In genomic region chr4:53563824-53564223, GRCh38 we compare ENCODE assay signal across 8 cellular contexts. TPM values are rescaled to one million over a fixed set of nuclear protein-coding genes. Genes with fewer than 3 reads are reported as not detected.
DNase-seq lines count a peak whose midpoint lies in the region; ATAC-seq, FAIRE-seq and TF ChIP-seq lines count a peak whose summit lies in the region.

No MANE protein-coding gene starts in this region.

- H4K8ac ChIP-seq in IMR-90 (ENCODE audit: low read depth in 2 of 2, low read length in 2 of 2), result peak overlapping the region in 1 of 2 experiments; percentile 41; a peak in 1 of 4 replicates
- no peak overlapping the region for H4K8ac ChIP-seq in H9 (replicated peaks; ENCODE audit: insufficient read length, low read depth, low read length)

- peaks cover 30% of the 10 kb centered on the region for H3K27me3 Mint-ChIP-seq in T-helper 17 cell
- H3K27me3 Mint-ChIP-seq in H9 (ENCODE audit: low read depth), result peaks cover 2% of the 10 kb centered on the region; the same call in 1 of the 2 replicates

- H3K14ac ChIP-seq in IMR-90 (replicated peaks; ENCODE audit: low read depth, low read length), result peak overlapping the region; percentile 79; the same call in 1 of the 2 replicates
- H3K14ac ChIP-seq in H9 (ENCODE audit: insufficient read depth, low read length), result no peak overlapping the region

- no peak for FAIRE-seq in HTR-8/SVneo (lab: Jason Lieb, UNC)

- H3K9me1 ChIP-seq in IMR-90 (ENCODE audit: insufficient read depth, low read length), result peaks cover 3% of the 10 kb centered on the region; the same call in 1 of the 2 replicates

- peak overlapping the region; percentile 59; the same call in 1 of the 3 replicates for H2BK15ac ChIP-seq in IMR-90 (ENCODE audit: low read depth, low read length)
- H2BK15ac ChIP-seq in H9 (ENCODE audit: low read depth, low read length), result no peak overlapping the region

- no peak overlapping the region for H3T11ph ChIP-seq in H9 (ENCODE audit: low read length)

- TF ChIP-seq RAD21 in IMR-90 (IDR thresholded peaks at IDR 0.05; ENCODE audit: low read length), result no peak

- H2AFZ ChIP-seq in IMR-90 (replicated peaks; ENCODE audit: low read length, poor library complexity) (peak overlapping the region; percentile 69), hepatocyte (no peak overlapping the region), H9 (ENCODE audit: low read length) (no peak overlapping the region)

- TF ChIP-seq CTCF in IMR-90 (conservative IDR thresholded peaks at IDR 0.05; ENCODE audit: low read depth, low read length), result no peak
- no peak for TF ChIP-seq CTCF in fibroblast of pulmonary artery (IDR thresholded peaks at IDR 0.05; ENCODE audit: low read length, missing control alignments)
- no peak for TF ChIP-seq CTCF in hepatocyte (IDR thresholded peaks at IDR 0.05; ENCODE audit: poor library complexity)
- no peak for TF ChIP-seq CTCF in H9 (conservative IDR thresholded peaks at IDR 0.05)

- no peaks in the 10 kb centered on the region for H3K23me2 ChIP-seq in H9 (ENCODE audit: insufficient read length, low read depth, low read length, poor library complexity, severe bottlenecking)

- H3K79me1 ChIP-seq in IMR-90 (ENCODE audit: low read depth in 1 of 2, low read length in 2 of 2), result no peaks in the 10 kb centered on the region
- no peaks in the 10 kb centered on the region for H3K79me1 ChIP-seq in H9 (ENCODE audit: insufficient read depth, low read depth, low read length, poor library complexity, severe bottlenecking)

- POLR2A ChIA-PET in IMR-90 (lab: Charles Lee; ENCODE audit: unreplicated experiment), result no interaction called here

- TF ChIP-seq POLR2A in IMR-90 (IDR thresholded peaks at IDR 0.05; ENCODE audit: low read depth, low read length), result no peak

- in situ Hi-C loops in IMR-90 (cut with MboI; ENCODE audit: low sequenced_read_pairs), result no loop called here

- peaks cover 0 to 9% of the 10 kb centered on the region in 2 experiments; a peak in 2 of 5 replicates for H3K9me3 Mint-ChIP-seq in H9

- peak overlapping the region; percentile 73 for H2BK120ac ChIP-seq in IMR-90 (ENCODE audit: low read depth, low read length)
- H2BK120ac ChIP-seq in H9 (ENCODE audit: low read depth, low read length, poor library complexity, severe bottlenecking), result no peak overlapping the region

- peak; percentile 59 for ATAC-seq in GM21360 (IDR thresholded peaks at IDR 0.05; ENCODE audit: unreplicated experiment)
- ATAC-seq in IMR-90 (ENCODE audit: low read depth), result peak; percentile 90
- ATAC-seq in T-helper 17 cell, result no peak

- peaks cover 4% of the 10 kb centered on the region; the same call in 1 of the 2 replicates for H3K4me1 ChIP-seq in IMR-90 (ENCODE audit: control insufficient read depth, insufficient read depth, low read length)
- no peaks in the 10 kb centered on the region for H3K4me1 ChIP-seq in hepatocyte (ENCODE audit: insufficient read depth)
- H3K4me1 ChIP-seq in H9 (ENCODE audit: insufficient read depth, low read length), result peaks cover 4% of the 10 kb centered on the region; the same call in 1 of the 2 replicates

- BruUV-seq in IMR-90 (replicated peaks; lab: Mats Ljungman, UMichigan), result no TSS peak

- no peak overlapping the region for H3K56ac ChIP-seq in IMR-90 (ENCODE audit: extremely low read depth, insufficient read depth, low read length)
- H3K56ac ChIP-seq in H9 (ENCODE audit: insufficient read length, low read depth, low read length), result no peak overlapping the region

- H3K36me3 ChIP-seq in IMR-90 (ENCODE audit: control insufficient read depth, insufficient read depth, low read length) (no peaks in the 10 kb centered on the region), hepatocyte (replicated peaks; ENCODE audit: insufficient read depth, low read depth) (no peaks in the 10 kb centered on the region)

- H3K4me3 Mint-ChIP-seq in T-helper 17 cell (no peak overlapping the region), H9 (0 out of 5 replicates have a peak overlapping the region, but pooled peaks of 1 of the 2 experiments have one; percentile 75)

- H3K27me3 ChIP-seq in IMR-90 (ENCODE audit: control insufficient read depth, insufficient read depth, low read length) (no peaks in the 10 kb centered on the region), hepatocyte (no peaks in the 10 kb centered on the region), H9 (ENCODE audit: insufficient read depth, low read length) (no peaks in the 10 kb centered on the region)

- H3K36me3 Mint-ChIP-seq in T-helper 17 cell (ENCODE audit: low read depth), result no peaks in the 10 kb centered on the region
- no peaks in the 10 kb centered on the region for H3K36me3 Mint-ChIP-seq in H9 (ENCODE audit: insufficient read depth in 1 of 3, low read depth in 3 of 3)

- no peak overlapping the region for H4K5ac ChIP-seq in IMR-90 (ENCODE audit: low read depth, low read length)
- H4K5ac ChIP-seq in H9 (ENCODE audit: insufficient read length, low read depth, low read length), result no peak overlapping the region

- H2AK9ac ChIP-seq in IMR-90 (replicated peaks; ENCODE audit: low read depth, low read length, poor library complexity), result peak overlapping the region; percentile 1

- no peaks in the 10 kb centered on the region for H3K9me3 ChIP-seq in IMR-90 (ENCODE audit: control insufficient read depth, insufficient read depth, low read length)
- no peaks in the 10 kb centered on the region for H3K9me3 ChIP-seq in T-helper 17 cell (ENCODE audit: control insufficient read depth, low read length, poor library complexity, severe bottlenecking)
- no peaks in the 10 kb centered on the region for H3K9me3 ChIP-seq in hepatocyte (ENCODE audit: low read depth)
- H3K9me3 ChIP-seq in H9 (ENCODE audit: control insufficient read depth, low read depth, low read length), result no peaks in the 10 kb centered on the region

- no peak overlapping the region for H2BK5ac ChIP-seq in IMR-90 (ENCODE audit: low read depth, low read length, poor library complexity, severe bottlenecking)
- H2BK5ac ChIP-seq in H9 (ENCODE audit: insufficient read length, low read length), result no peak overlapping the region

- DNase-seq in AG20443 (ENCODE audit: low spot score) (peak; percentile 43), IMR-90 (peak; percentile 89), fibroblast of pulmonary artery (ENCODE audit: low read depth) (peak; percentile 62), T-helper 17 cell (no peak), hepatocyte (ENCODE audit: low spot score) (no peak), HTR-8/SVneo (ENCODE audit: insufficient read length, low spot score) (no peak), H9 (no peak)

- peak overlapping the region; percentile 48 for H2AK5ac ChIP-seq in IMR-90 (ENCODE audit: low read depth, low read length)
- H2AK5ac ChIP-seq in H9 (ENCODE audit: insufficient read length, low read length), result no peak overlapping the region

- peak overlapping the region; percentile 76; the same call in 1 of the 2 replicates for H2BK20ac ChIP-seq in IMR-90 (ENCODE audit: low read depth, low read length)
- no peak overlapping the region for H2BK20ac ChIP-seq in H9 (ENCODE audit: low read depth, low read length, poor library complexity, severe bottlenecking)

- 40% methylated on average over 1 of the region's 4 CpGs; no CpG with 5 or more reads in 1 of the 2 experiments for WGBS in IMR-90 (ENCODE audit: extremely low coverage in 2 of 2, insufficient read length in 1 of 2), 2 experiments
- 90% methylated on average over 4 of the region's 4 CpGs for WGBS in hepatocyte (ENCODE audit: low lambda C conversion rate, missing lambda C conversion rate)
- WGBS in H9 (ENCODE audit: extremely low coverage, insufficient read length, low lambda C conversion rate), result no CpG with 5 or more reads among the region's 4 CpGs

- peak overlapping the region; percentile 46; the same call in 1 of the 2 replicates for H4K91ac ChIP-seq in IMR-90 (ENCODE audit: insufficient read depth, low read depth, low read length)
- H4K91ac ChIP-seq in H9 (ENCODE audit: insufficient read length, low read depth, low read length), result no peak overlapping the region

- H3K4me2 ChIP-seq in IMR-90 (ENCODE audit: low read depth, low read length) (no peak overlapping the region), hepatocyte (no peak overlapping the region), H9 (ENCODE audit: insufficient read depth, insufficient read length, low read length) (no peak overlapping the region)

- H3K27ac ChIP-seq in IMR-90 (ENCODE audit: insufficient read depth, low read length) (no peak overlapping the region), hepatocyte (no peak overlapping the region), H9 (ENCODE audit: insufficient read length, low read depth, low read length) (no peak overlapping the region)

- no peak overlapping the region for H3K4me3 ChIP-seq in IMR-90 (ENCODE audit: insufficient read depth, low read depth, low read length)
- H3K4me3 ChIP-seq in fibroblast of pulmonary artery (replicated peaks; ENCODE audit: low read depth, low read length), result no peak overlapping the region
- no peak overlapping the region for H3K4me3 ChIP-seq in hepatocyte

- peak overlapping the region; percentile 78 for H3K4ac ChIP-seq in IMR-90 (ENCODE audit: low read depth, low read length)
- H3K4ac ChIP-seq in H9 (ENCODE audit: low read depth, low read length), result no peak overlapping the region

- no peaks in the 10 kb centered on the region for H3K9me2 ChIP-seq in hepatocyte (replicated peaks; ENCODE audit: insufficient read depth)

- H3K18ac ChIP-seq in IMR-90 (ENCODE audit: low read depth, low read length), result no peak overlapping the region; the same call in 1 of the 2 replicates
- H3K18ac ChIP-seq in H9 (ENCODE audit: insufficient read length, low read depth, low read length), result no peak overlapping the region

- CTCF ChIA-PET in IMR-90 (lab: Yijun Ruan, JAX), result no interaction called here

- H2BK12ac ChIP-seq in H9 (ENCODE audit: insufficient read length, low read depth, low read length), result no peak overlapping the region

- H3K27ac Mint-ChIP-seq in T-helper 17 cell (no peak overlapping the region), H9 (no peak overlapping the region)

- intact Hi-C loops in IMR-90 (cut with micrococcal nuclease), result no loop called here

- H4K20me1 ChIP-seq in IMR-90 (ENCODE audit: insufficient read depth, low read length) (no peaks in the 10 kb centered on the region), hepatocyte (ENCODE audit: insufficient read depth, poor library complexity, severe bottlenecking) (no peaks in the 10 kb centered on the region), H9 (ENCODE audit: control insufficient read depth, insufficient read depth, insufficient read length) (no peaks in the 10 kb centered on the region)

- dilution Hi-C loops in IMR-90 (cut with HindIII; ENCODE audit: low sequenced_read_pairs, unreplicated experiment), result no loop called here

- peak overlapping the region; percentile 28 for H3K23ac ChIP-seq in IMR-90 (ENCODE audit: low read depth, low read length)
- H3K23ac ChIP-seq in H9 (ENCODE audit: insufficient read length, low read depth, low read length), result no peak overlapping the region

- H3K4me1 Mint-ChIP-seq in T-helper 17 cell, result no peaks in the 10 kb centered on the region
- peaks cover 9 to 12% of the 10 kb centered on the region in 2 experiments for H3K4me1 Mint-ChIP-seq in H9

- peaks cover 3% of the 10 kb centered on the region for H3K79me2 ChIP-seq in hepatocyte
- H3K79me2 ChIP-seq in H9 (ENCODE audit: insufficient read depth, low read length), result no peaks in the 10 kb centered on the region

- H3K9ac ChIP-seq in IMR-90 (ENCODE audit: low read depth, low read length) (no peak overlapping the region), H9 (ENCODE audit: extremely low read depth, insufficient read length, low read length) (no peak overlapping the region)

RNA-seq across cellular contexts. Expression of gene LNX1, which starts 27.5 kb away (rescaled TPM):
- 0.28 and 0.36 TPM in 2 replicates for total RNA-seq in IMR-90 (2012; rRNA removed)
- 0.15 and 0.19 TPM in 2 replicates for polyA plus RNA-seq in IMR-90 (2012; rRNA removed)
- 0.08 and 0.14 TPM in 2 replicates for polyA plus RNA-seq in IMR-90 (2012; cell fraction: cytosol; rRNA removed)
- polyA plus RNA-seq in IMR-90 (2012; cell fraction: nucleus; rRNA removed; ENCODE audit: low replicate concordance), result 0.48 and 1.6 TPM in 2 replicates
- total RNA-seq in T-helper 17 cell, result not detected
- total RNA-seq in hepatocyte, result 16.7 and 20.8 TPM in 2 replicates
- polyA plus RNA-seq in hepatocyte, result 7.3 and 8.4 TPM in 2 replicates
- total RNA-seq in H9 (2021), result 1.7 and 2.1 TPM in 2 replicates

Comparison
In these comparisons a context has a peak if more than half of its experiments do, and no peak if none do; other contexts are left out.
1. DNase-seq: peak in AG20443 (single experiment), IMR-90 (single experiment) and fibroblast of pulmonary artery (single experiment); none in T-helper 17 cell (0 of 3), hepatocyte (single experiment), HTR-8/SVneo (single experiment) and H9 (single experiment).